8 cellular contexts compared by ENCODE assay signal in the genomic region with DNA sequence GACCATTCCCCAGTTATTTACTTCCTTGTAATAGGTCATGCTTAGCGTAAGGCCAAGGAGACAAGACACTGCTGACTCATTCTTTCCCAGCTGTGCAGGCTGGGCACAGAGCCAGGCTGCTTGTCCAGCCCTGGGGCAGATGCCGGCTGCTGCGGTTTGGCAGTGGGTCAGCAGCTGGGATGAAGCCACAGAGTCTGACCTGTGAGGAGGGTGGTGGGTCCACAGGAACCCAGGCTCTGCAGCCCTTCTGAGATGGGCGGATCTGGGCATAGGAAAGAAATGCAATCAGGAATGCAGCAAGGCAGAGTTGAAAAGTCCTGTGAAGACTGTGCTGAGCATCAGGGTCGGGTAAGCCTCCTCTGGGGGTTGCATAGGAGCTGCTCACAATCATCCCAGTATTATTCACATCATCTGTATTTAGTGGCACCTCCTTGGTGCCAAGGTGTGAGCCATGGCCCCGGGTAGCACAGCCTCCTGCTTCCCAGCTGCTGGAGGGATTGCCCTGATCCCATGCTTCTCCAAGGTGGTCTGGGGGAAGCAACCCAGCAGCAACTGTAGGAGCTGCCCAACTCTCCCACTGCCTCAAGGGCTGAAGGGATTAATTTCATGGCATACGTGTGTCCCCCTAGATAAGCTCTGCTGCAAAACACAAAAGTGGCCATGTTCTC.
DNase-seq lines count a peak whose midpoint lies in the region; ATAC-seq and TF ChIP-seq lines count a peak whose summit lies in the region.

No MANE protein-coding gene starts in this region.

- no peak overlapping the region for H3K4me3 Mint-ChIP-seq in T-helper 2 cell treated with Interferon-gamma antibody and Interleukin-4, amounts not matched to agents 5 μg/mL and 100 μg/mL, for 36 hours

- H3K27me3 Mint-ChIP-seq in T-helper 2 cell treated with Interferon-gamma antibody and Interleukin-4, amounts not matched to agents 5 μg/mL and 100 μg/mL, for 36 hours (ENCODE audit: low read depth) = peaks cover 5% of the 10 kb centered on the region

- peak; percentile 2 for DNase-seq in NK-92 treated with Interleukin-12 subunit alpha and Interleukin-12 subunit beta, amount 100 ng/mL, for 24 hours (lab: John Stamatoyannopoulos, UW)
- no peak for DNase-seq in NK-92 (lab: John Stamatoyannopoulos, UW; ENCODE audit: unreplicated experiment)
- peak; percentile 91 for DNase-seq in SK-N-SH
- peak; percentile 80 for DNase-seq in glomerular endothelial cell (ENCODE audit: extremely low read depth, low read depth, low spot score)
- peak; percentile 68 for DNase-seq in prostate gland (ENCODE audit: low spot score)
- DNase-seq in T-helper 2 cell treated with Interferon-gamma antibody and Interleukin-4, amounts not matched to agents 5 μg/mL and 100 μg/mL, for 36 hours (ENCODE audit: low spot score) = no peak
- DNase-seq in activated gamma-delta T cell treated with Interleukin-2 at 50 U/mL for 16 hours = no peak

- POLR2A ChIA-PET in SK-N-SH (lab: Yijun Ruan, JAX) = interaction anchor here (1.4 kb wide), 1 partner anchor 113 kb away, joined by 3 read pairs; no protein-coding TSS in a partner anchor

- ATAC-seq in HG03354 (IDR thresholded peaks at IDR 0.05; ENCODE audit: poor library complexity, severe bottlenecking, unreplicated experiment) = peak; percentile 50

- intact Hi-C loops in prostate gland (cut with DNase I) = no loop called here

- CTCF ChIA-PET in SK-N-SH (lab: Yijun Ruan, JAX) = interaction anchor here (0.7 to 1.8 kb wide), 8 partner anchors 13 to 757 kb away, joined by 3 to 7 read pairs (median 4); a partner anchor contains a TSS

- no peaks in the 10 kb centered on the region for H3K36me3 Mint-ChIP-seq in T-helper 2 cell treated with Interferon-gamma antibody and Interleukin-4, amounts not matched to agents 5 μg/mL and 100 μg/mL, for 36 hours (ENCODE audit: low read depth)

- H3K36me3 ChIP-seq in SK-N-SH (replicated peaks in 1 of 2; ENCODE audit: control insufficient read depth in 1 of 2, insufficient read depth in 2 of 2, low read length in 1 of 2) (no peaks in the 10 kb centered on the region), prostate gland (no peaks in the 10 kb centered on the region)

- TF ChIP-seq POLR2A in prostate gland (IDR thresholded peaks at IDR 0.05) = no peak

- no peak for TF ChIP-seq CTCF in SK-N-SH (IDR thresholded peaks at IDR 0.05)
- TF ChIP-seq CTCF in prostate gland (IDR thresholded peaks at IDR 0.05) = no peak

- H4K20me1 ChIP-seq in SK-N-SH (ENCODE audit: insufficient read depth) = no peaks in the 10 kb centered on the region

- H3K79me2 ChIP-seq in SK-N-SH (ENCODE audit: insufficient read depth) = no peaks in the 10 kb centered on the region

- H3K4me2 ChIP-seq in SK-N-SH = no peak overlapping the region

- no peaks in the 10 kb centered on the region for H3K9me3 Mint-ChIP-seq in T-helper 2 cell treated with Interferon-gamma antibody and Interleukin-4, amounts not matched to agents 5 μg/mL and 100 μg/mL, for 36 hours

- H3K4me1 ChIP-seq in SK-N-SH (ENCODE audit: control insufficient read depth in 1 of 2, insufficient read depth in 2 of 2, low read depth in 1 of 2, low read length in 1 of 2) (peaks cover 0 to 37% of the 10 kb centered on the region in 2 experiments; a peak in 2 of 4 replicates), prostate gland (replicated peaks) (no peaks in the 10 kb centered on the region)

- no peaks in the 10 kb centered on the region for H3K27me3 ChIP-seq in SK-N-SH (ENCODE audit: insufficient read depth)
- no peaks in the 10 kb centered on the region for H3K27me3 ChIP-seq in prostate gland (replicated peaks; ENCODE audit: insufficient read depth)

- H2AFZ ChIP-seq in SK-N-SH (ENCODE audit: low read depth) = no peak overlapping the region

- H3K27ac ChIP-seq in SK-N-SH (ENCODE audit: low read depth in 2 of 2, low read length in 1 of 2) = peak overlapping the region in 1 of 2 experiments; percentile 47; a peak in 2 of 4 replicates
- no peak overlapping the region for H3K27ac ChIP-seq in prostate gland

- no peaks in the 10 kb centered on the region for H3K9me2 ChIP-seq in SK-N-SH

- no peaks in the 10 kb centered on the region for H3K4me1 Mint-ChIP-seq in T-helper 2 cell treated with Interferon-gamma antibody and Interleukin-4, amounts not matched to agents 5 μg/mL and 100 μg/mL, for 36 hours (ENCODE audit: low read depth)

- H3K9me3 ChIP-seq in SK-N-SH = no peaks in the 10 kb centered on the region
- H3K9me3 ChIP-seq in prostate gland = no peaks in the 10 kb centered on the region

- no peak overlapping the region for H3K27ac Mint-ChIP-seq in T-helper 2 cell treated with Interferon-gamma antibody and Interleukin-4, amounts not matched to agents 5 μg/mL and 100 μg/mL, for 36 hours

- H3K9ac ChIP-seq in SK-N-SH = no peak overlapping the region

- peak in 1 of 2 experiments; percentile 78; a peak in 1 of 4 replicates for TF ChIP-seq EP300 in SK-N-SH (IDR thresholded peaks at IDR 0.05; ENCODE audit: borderline replicate concordance in 1 of 2, low read depth in 1 of 2, low read length in 1 of 2)

- 6% methylated on average over 5 of the region's 7 CpGs for WGBS in SK-N-SH (ENCODE audit: low lambda C conversion rate)
- WGBS in prostate gland = 27% methylated on average over 7 of the region's 7 CpGs

- H3K4me3 ChIP-seq in SK-N-SH (ENCODE audit: low read depth in 2 of 2, low read length in 1 of 2) = no peak overlapping the region
- no peak overlapping the region for H3K4me3 ChIP-seq in prostate gland

- no peaks in the 10 kb centered on the region for H3F3A ChIP-seq in SK-N-SH (replicated peaks; ENCODE audit: insufficient read depth)

- peak; percentile 40 for TF ChIP-seq RAD21 in SK-N-SH (IDR thresholded peaks at IDR 0.05; ENCODE audit: low read length)

TF ChIP-seq in SK-N-SH, 30 proteins besides CTCF, POLR2A, EP300 and RAD21 (continues in another document):
- TF ChIP-seq RCOR1 (IDR thresholded peaks at IDR 0.05; ENCODE audit: low read length) (peak; percentile 90), MEF2A (IDR thresholded peaks at IDR 0.05; ENCODE audit: borderline replicate concordance, low read depth) (no peak), FOXJ3 (CRISPR knock-in tag; IDR thresholded peaks at IDR 0.05) (peak; percentile 97), GATA2 (CRISPR knock-in tag; IDR thresholded peaks at IDR 0.05) (peak; percentile 77), TCF12 (IDR thresholded peaks at IDR 0.05) (no peak; the same call in 1 of the 2 replicates), NFIC (IDR thresholded peaks at IDR 0.05; ENCODE audit: borderline replicate concordance) (peak; percentile 66), FOSL2 (IDR thresholded peaks at IDR 0.05; ENCODE audit: borderline replicate concordance, low read depth) (no peak), RFX5 (IDR thresholded peaks at IDR 0.05; ENCODE audit: low read length) (no peak; the same call in 1 of the 2 replicates), ELF1 (IDR thresholded peaks at IDR 0.05) (no peak), JUND (IDR thresholded peaks at IDR 0.05) (0 out of 2 replicates have a peak, but pooled peaks have one; percentile 4)
- TF ChIP-seq, protein P1, sequence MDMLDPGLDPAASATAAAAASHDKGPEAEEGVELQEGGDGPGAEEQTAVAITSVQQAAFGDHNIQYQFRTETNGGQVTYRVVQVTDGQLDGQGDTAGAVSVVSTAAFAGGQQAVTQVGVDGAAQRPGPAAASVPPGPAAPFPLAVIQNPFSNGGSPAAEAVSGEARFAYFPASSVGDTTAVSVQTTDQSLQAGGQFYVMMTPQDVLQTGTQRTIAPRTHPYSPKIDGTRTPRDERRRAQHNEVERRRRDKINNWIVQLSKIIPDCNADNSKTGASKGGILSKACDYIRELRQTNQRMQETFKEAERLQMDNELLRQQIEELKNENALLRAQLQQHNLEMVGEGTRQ (IDR thresholded peaks at IDR 0.05; ENCODE audit: borderline replicate concordance, low read depth, low read length) = no peak
- TF ChIP-seq, protein P2, sequence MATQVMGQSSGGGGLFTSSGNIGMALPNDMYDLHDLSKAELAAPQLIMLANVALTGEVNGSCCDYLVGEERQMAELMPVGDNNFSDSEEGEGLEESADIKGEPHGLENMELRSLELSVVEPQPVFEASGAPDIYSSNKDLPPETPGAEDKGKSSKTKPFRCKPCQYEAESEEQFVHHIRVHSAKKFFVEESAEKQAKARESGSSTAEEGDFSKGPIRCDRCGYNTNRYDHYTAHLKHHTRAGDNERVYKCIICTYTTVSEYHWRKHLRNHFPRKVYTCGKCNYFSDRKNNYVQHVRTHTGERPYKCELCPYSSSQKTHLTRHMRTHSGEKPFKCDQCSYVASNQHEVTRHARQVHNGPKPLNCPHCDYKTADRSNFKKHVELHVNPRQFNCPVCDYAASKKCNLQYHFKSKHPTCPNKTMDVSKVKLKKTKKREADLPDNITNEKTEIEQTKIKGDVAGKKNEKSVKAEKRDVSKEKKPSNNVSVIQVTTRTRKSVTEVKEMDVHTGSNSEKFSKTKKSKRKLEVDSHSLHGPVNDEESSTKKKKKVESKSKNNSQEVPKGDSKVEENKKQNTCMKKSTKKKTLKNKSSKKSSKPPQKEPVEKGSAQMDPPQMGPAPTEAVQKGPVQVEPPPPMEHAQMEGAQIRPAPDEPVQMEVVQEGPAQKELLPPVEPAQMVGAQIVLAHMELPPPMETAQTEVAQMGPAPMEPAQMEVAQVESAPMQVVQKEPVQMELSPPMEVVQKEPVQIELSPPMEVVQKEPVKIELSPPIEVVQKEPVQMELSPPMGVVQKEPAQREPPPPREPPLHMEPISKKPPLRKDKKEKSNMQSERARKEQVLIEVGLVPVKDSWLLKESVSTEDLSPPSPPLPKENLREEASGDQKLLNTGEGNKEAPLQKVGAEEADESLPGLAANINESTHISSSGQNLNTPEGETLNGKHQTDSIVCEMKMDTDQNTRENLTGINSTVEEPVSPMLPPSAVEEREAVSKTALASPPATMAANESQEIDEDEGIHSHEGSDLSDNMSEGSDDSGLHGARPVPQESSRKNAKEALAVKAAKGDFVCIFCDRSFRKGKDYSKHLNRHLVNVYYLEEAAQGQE (IDR thresholded peaks at IDR 0.05; ENCODE audit: low read depth, low read length) = no peak
- TF ChIP-seq, protein P3, sequence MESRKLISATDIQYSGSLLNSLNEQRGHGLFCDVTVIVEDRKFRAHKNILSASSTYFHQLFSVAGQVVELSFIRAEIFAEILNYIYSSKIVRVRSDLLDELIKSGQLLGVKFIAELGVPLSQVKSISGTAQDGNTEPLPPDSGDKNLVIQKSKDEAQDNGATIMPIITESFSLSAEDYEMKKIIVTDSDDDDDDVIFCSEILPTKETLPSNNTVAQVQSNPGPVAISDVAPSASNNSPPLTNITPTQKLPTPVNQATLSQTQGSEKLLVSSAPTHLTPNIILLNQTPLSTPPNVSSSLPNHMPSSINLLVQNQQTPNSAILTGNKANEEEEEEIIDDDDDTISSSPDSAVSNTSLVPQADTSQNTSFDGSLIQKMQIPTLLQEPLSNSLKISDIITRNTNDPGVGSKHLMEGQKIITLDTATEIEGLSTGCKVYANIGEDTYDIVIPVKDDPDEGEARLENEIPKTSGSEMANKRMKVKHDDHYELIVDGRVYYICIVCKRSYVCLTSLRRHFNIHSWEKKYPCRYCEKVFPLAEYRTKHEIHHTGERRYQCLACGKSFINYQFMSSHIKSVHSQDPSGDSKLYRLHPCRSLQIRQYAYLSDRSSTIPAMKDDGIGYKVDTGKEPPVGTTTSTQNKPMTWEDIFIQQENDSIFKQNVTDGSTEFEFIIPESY (IDR thresholded peaks at IDR 0.05; ENCODE audit: borderline replicate concordance, low read depth) = no peak

Comparison
In these comparisons a context has a peak if more than half of its experiments do, and no peak if none do; other contexts are left out.
1. DNase-seq: peak in NK-92 treated with Interleukin-12 subunit alpha and Interleukin-12 subunit beta, amount 100 ng/mL, for 24 hours (single experiment), SK-N-SH (single experiment), glomerular endothelial cell (single experiment) and prostate gland (single experiment); none in NK-92 (single experiment), T-helper 2 cell treated with Interferon-gamma antibody and Interleukin-4, amounts not matched to agents 5 μg/mL and 100 μg/mL, for 36 hours (single experiment) and activated gamma-delta T cell treated with Interleukin-2 at 50 U/mL for 16 hours (single experiment).